In the genomic region with DNA sequence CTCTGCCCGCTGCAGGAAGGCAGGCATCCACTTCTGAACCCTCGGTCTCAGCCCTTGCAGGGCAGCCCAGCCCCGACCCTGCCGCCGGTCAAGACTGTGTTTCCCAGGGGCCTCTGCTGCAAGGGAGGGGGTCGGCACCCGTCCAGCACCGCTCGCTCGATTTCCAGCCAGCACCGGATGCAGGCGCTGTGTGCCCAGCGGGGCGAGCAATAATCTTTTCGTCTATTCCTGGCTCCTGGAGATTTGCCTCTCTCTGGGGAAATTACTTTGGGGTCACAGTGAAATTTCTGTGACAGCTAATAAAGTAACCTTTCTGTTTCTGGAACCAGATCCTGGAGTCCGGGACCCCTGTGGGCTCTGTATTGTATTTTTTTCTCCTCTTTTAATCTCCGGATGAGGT, we compare ENCODE assay signal across 13 cellular contexts.
A peak's percentile ranks its signal among the peaks of the same experiment; 100 is the strongest.
DNase-seq lines count a peak whose midpoint lies in the region; ATAC-seq and TF ChIP-seq lines count a peak whose summit lies in the region.
"Had no signal": no experiment of that assay in that cellular context is flagged by ENCODE, and none has a peak within 500 bp of the region (broad histone marks: within the 10 kb centered on the region; RNA-seq: fewer than 3 reads in every experiment).

No MANE protein-coding gene starts in this region.

- no peaks in the 10 kb centered on the region for H3K36me3 ChIP-seq in BLaER1 treated with 17β-estradiol and CSF1 and Interleukin-3, amounts not matched to agents 10 nM and 100 nM
- H3K36me3 ChIP-seq in right atrium auricular region (no peaks in the 10 kb centered on the region), mucosa of descending colon (ENCODE audit: low read depth) (no peaks in the 10 kb centered on the region)
- H3K36me3 ChIP-seq: brain microvascular endothelial cell had no signal

- intact Hi-C loops in posterior cingulate gyrus (cut with DNase I): no loop called here
- intact Hi-C loops in mucosa of descending colon (cut with DNase I, micrococcal nuclease): no loop called here

- H3K27ac ChIP-seq in BLaER1 treated with 17β-estradiol and CSF1 and Interleukin-3, amounts not matched to agents 10 nM and 100 nM: peak overlapping the region in 8 of 11 experiments; percentile 3 to 59 (median 49); a peak in 13 of 22 replicates
- no peak overlapping the region for H3K27ac ChIP-seq in right atrium auricular region
- H3K27ac ChIP-seq: brain microvascular endothelial cell had no signal

- no peak for ATAC-seq in mucosa of descending colon
- ATAC-seq in GM19324 (IDR thresholded peaks at IDR 0.05; ENCODE audit: low FRiP score, unreplicated experiment): no peak

- peak overlapping the region in 8 of 11 experiments; percentile 0 to 55 (median 42); a peak in 12 of 22 replicates for H3K9ac ChIP-seq in BLaER1 treated with 17β-estradiol and CSF1 and Interleukin-3, amounts not matched to agents 10 nM and 100 nM

- no peaks in the 10 kb centered on the region for H4K20me1 ChIP-seq in BLaER1 treated with 17β-estradiol and CSF1 and Interleukin-3, amounts not matched to agents 10 nM and 100 nM

- H3K4me3 ChIP-seq in BLaER1 treated with 17β-estradiol and CSF1 and Interleukin-3, amounts not matched to agents 10 nM and 100 nM: peak overlapping the region in 8 of 10 experiments; percentile 4 to 39 (median 20); a peak in 10 of 20 replicates
- no peak overlapping the region for H3K4me3 ChIP-seq in right atrium auricular region
- no peak overlapping the region for H3K4me3 ChIP-seq in mucosa of descending colon

- H3K4me1 ChIP-seq in BLaER1 treated with 17β-estradiol and CSF1 and Interleukin-3, amounts not matched to agents 10 nM and 100 nM: peaks cover 35 to 82% (median 77%) of the 10 kb centered on the region in 10 experiments
- H3K4me1 ChIP-seq in right atrium auricular region (peaks cover 0 to 12% of the 10 kb centered on the region in 2 donors), mucosa of descending colon (ENCODE audit: low read depth) (no peaks in the 10 kb centered on the region)

- DNase-seq in amygdala (lab: John Stamatoyannopoulos, UW) (peak in 29 of 56 donors; percentile 3 to 69 (median 35)), right atrium auricular region (ENCODE audit: low spot score) (peak; percentile 58), posterior cingulate gyrus (peak in 6 of 10 donors; percentile 29 to 91 (median 64)), NCI-H2029 treated with DMSO at 0.1 percent for 48 hours (lab: John Stamatoyannopoulos, UW) (no peak), NCI-H1930 (lab: John Stamatoyannopoulos, UW) (no peak), mucosa of descending colon (no peak)
- DNase-seq: activated naive CD4-positive, alpha-beta T cell treated with Interleukin-2 at 50 U/mL for 16 hours; brain microvascular endothelial cell; kidney glomerular epithelial cell; NCI-H187; stimulated activated CD4-positive, alpha-beta T cell treated with anti-CD3 and anti-CD28 coated beads, Interleukin-15, amount 100 ng/mL, for 24 hours had no signal

- TF ChIP-seq CTCF in right atrium auricular region (IDR thresholded peaks at IDR 0.05): no peak
- no peak for TF ChIP-seq CTCF in mucosa of descending colon (IDR thresholded peaks at IDR 0.05)

- H3K27me3 ChIP-seq in BLaER1 treated with 17β-estradiol and CSF1 and Interleukin-3, amounts not matched to agents 10 nM and 100 nM: peaks cover 0 to 14% (median 0%) of the 10 kb centered on the region in 11 experiments; a peak in 2 of 22 replicates
- no peaks in the 10 kb centered on the region for H3K27me3 ChIP-seq in right atrium auricular region
- H3K27me3 ChIP-seq: brain microvascular endothelial cell had no signal

- peaks cover 0 to 7% (median 0%) of the 10 kb centered on the region in 11 experiments; a peak in 3 of 22 replicates for H3K9me3 ChIP-seq in BLaER1 treated with 17β-estradiol and CSF1 and Interleukin-3, amounts not matched to agents 10 nM and 100 nM (replicated peaks in 1 of 11)
- no peaks in the 10 kb centered on the region for H3K9me3 ChIP-seq in right atrium auricular region
- no peaks in the 10 kb centered on the region for H3K9me3 ChIP-seq in mucosa of descending colon

- H3K4me2 ChIP-seq in BLaER1 treated with 17β-estradiol and CSF1 and Interleukin-3, amounts not matched to agents 10 nM and 100 nM: peak overlapping the region; percentile 76 to 98 (median 90)

Comparison
In these comparisons a context has a peak if more than half of its experiments do, and no peak if none do; other contexts are left out.
1. H3K27ac ChIP-seq: peak in BLaER1 treated with 17β-estradiol and CSF1 and Interleukin-3, amounts not matched to agents 10 nM and 100 nM (8 of 11); none in right atrium auricular region (0 of 2).
2. H3K4me3 ChIP-seq: peak in BLaER1 treated with 17β-estradiol and CSF1 and Interleukin-3, amounts not matched to agents 10 nM and 100 nM (8 of 10); none in right atrium auricular region (0 of 2) and mucosa of descending colon (single experiment).
3. DNase-seq: peak in amygdala (29 of 56), right atrium auricular region (single experiment) and posterior cingulate gyrus (6 of 10); none in NCI-H2029 treated with DMSO at 0.1 percent for 48 hours (single experiment), NCI-H1930 (0 of 2) and mucosa of descending colon (0 of 3).